ENCODE assay signal across 8 cellular contexts in genomic region chr14:23286020-23286903, GRCh38. TPM values are rescaled to one million over a fixed set of nuclear protein-coding genes. Genes with fewer than 3 reads are reported as not detected.
DNase-seq lines count a peak whose midpoint lies in the region; ATAC-seq and FAIRE-seq lines count a peak whose summit lies in the region.

Gene HOMEZ, minus strand, starts transcription at chr14:23286132. Its CDS starts 180 bp downstream, at chr14:23285952.

- FAIRE-seq in HTR-8/SVneo (lab: Jason Lieb, UNC): peak; percentile 78

- DNase-seq in COR-L47 (lab: John Stamatoyannopoulos, UW) (peak; percentile 96), HTR-8/SVneo (ENCODE audit: insufficient read length, low spot score) (peak; percentile 90), NOMO-1 treated with dmso at 0.1 percent for 144 hours (lab: John Stamatoyannopoulos, UW; ENCODE audit: unreplicated experiment) (peak; percentile 96)
- peak; percentile 95 to 99 (median 96) for DNase-seq in activated CD8-positive, alpha-beta memory T cell treated with anti-CD3 and anti-CD28 coated beads for 48 hours (ENCODE audit: low read depth in 2 of 3, low spot score in 2 of 3)
- DNase-seq in stimulated activated CD8-positive, alpha-beta memory T cell treated with anti-CD3 and anti-CD28 coated beads, Interleukin-15, amount 100 ng/mL, for 4 hours (ENCODE audit: low read depth in 2 of 2): peak; percentile 94 to 97

- H3K27me3 ChIP-seq in endocrine pancreas (ENCODE audit: control insufficient read depth, insufficient read depth, low read length): no peaks in the 10 kb centered on the region

- 0% methylated on average over 31 to 36 of the region's 53 CpGs for WGBS in mesodermal cell (ENCODE audit: insufficient coverage in 2 of 2), 2 experiments

- H3K9me3 ChIP-seq in endocrine pancreas (ENCODE audit: control insufficient read depth, low read length): no peaks in the 10 kb centered on the region
- no peaks in the 10 kb centered on the region for H3K9me3 ChIP-seq in mesodermal cell (ENCODE audit: control insufficient read depth, low read length)

- H3K9ac ChIP-seq in endocrine pancreas (ENCODE audit: control insufficient read depth, insufficient read depth, low read length): peak within 1 kb of the TSS; percentile 73

- H3K4me3 ChIP-seq in endocrine pancreas (ENCODE audit: control insufficient read depth, insufficient read depth, low read length) (peak within 1 kb of the TSS; percentile 82), mesodermal cell (ENCODE audit: extremely low read depth, insufficient read depth, low read length, poor library complexity, severe bottlenecking) (peak within 1 kb of the TSS; percentile 74)

- H3K36me3 ChIP-seq in endocrine pancreas (ENCODE audit: control insufficient read depth, insufficient read depth, low read length): no peaks in the 10 kb centered on the region
- H3K36me3 ChIP-seq in mesodermal cell (ENCODE audit: control insufficient read depth, insufficient read depth, low read length): peaks cover 3% of the 10 kb centered on the region

- H3K27ac ChIP-seq in mesodermal cell (ENCODE audit: low read depth, low read length, severe bottlenecking): peak within 1 kb of the TSS; percentile 93

- H3K4me1 ChIP-seq in endocrine pancreas (ENCODE audit: control insufficient read depth, insufficient read depth, low read length) (peaks cover 5% of the 10 kb centered on the region), mesodermal cell (ENCODE audit: control insufficient read depth, insufficient read depth, low read length, poor library complexity, severe bottlenecking) (peaks cover 4% of the 10 kb centered on the region)

- peak; percentile 96 for ATAC-seq in GM21367 (IDR thresholded peaks at IDR 0.05; ENCODE audit: unreplicated experiment)

RNA-seq across cellular contexts. Expression of gene HOMEZ, which starts in this region (rescaled TPM):
- polyA plus RNA-seq in mesodermal cell (2013, experiment 1 of 2): 16.7 TPM
- 14.2 TPM for polyA plus RNA-seq in mesodermal cell (2013, experiment 2 of 2)

Comparison
In these comparisons a context has a peak if more than half of its experiments do, and no peak if none do; other contexts are left out.
1. Peak in every context shown above with its lines: DNase-seq, ATAC-seq, H3K4me3 ChIP-seq and H3K27ac ChIP-seq.